Comparison of ENCODE assay signal across 10 cellular contexts in the genomic region with DNA sequence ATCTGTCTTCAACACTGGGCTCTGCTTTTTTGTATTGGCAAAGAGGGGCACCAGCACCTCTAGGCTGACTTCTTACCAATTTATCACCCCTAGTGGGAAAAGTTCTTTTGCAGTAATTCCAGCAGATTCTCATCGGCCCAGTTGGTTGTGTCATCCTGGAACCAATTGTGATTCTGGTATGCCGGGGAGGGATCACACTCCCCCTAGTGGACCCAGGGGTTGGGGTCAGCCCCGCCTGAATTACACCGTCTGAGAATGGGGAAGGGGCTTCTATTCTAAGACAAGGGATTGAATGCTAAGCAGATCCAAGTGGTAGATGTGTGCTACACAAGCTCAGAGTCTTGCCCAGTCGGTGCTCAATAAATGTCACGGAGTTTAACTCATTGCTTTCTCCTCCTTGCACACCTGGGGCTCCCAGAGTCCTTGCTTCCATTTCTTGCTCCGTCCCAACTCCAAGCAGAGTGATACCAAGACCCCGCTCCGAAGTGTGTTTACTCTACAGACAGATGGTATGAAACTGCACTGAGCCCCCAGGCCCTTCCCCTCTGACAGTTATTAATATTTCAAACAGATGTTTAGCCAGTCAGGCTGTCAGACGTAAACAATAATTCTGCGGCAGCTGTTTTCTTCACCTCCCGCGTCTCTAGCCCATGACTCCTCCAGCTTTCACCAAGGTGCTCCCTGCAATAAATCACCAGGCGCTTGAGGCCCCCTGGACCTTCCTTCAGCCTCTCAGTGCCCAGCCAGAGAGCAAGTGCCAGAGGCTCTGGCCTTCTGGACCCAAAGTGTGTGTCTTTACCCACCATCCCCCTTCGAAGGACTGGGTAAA.
DNase-seq lines count a peak whose midpoint lies in the region; ATAC-seq and TF ChIP-seq lines count a peak whose summit lies in the region.
"Had no signal": no experiment of that assay in that cellular context is flagged by ENCODE, and none has a peak within 500 bp of the region (broad histone marks: within the 10 kb centered on the region; RNA-seq: fewer than 3 reads in every experiment).

No MANE protein-coding gene starts in this region.

- TF ChIP-seq CTCF in SK-N-SH (IDR thresholded peaks at IDR 0.05) = peak; percentile 45
- peak; percentile 49 for TF ChIP-seq CTCF in OCI-LY3 (IDR thresholded peaks at IDR 0.05; ENCODE audit: low read depth, low read length)
- TF ChIP-seq CTCF in fibroblast of the aortic adventitia (IDR thresholded peaks at IDR 0.05; ENCODE audit: insufficient read depth, low read length) = peak; percentile 42
- TF ChIP-seq CTCF in transverse colon (IDR thresholded peaks at IDR 0.05) = peak in 3 of 5 experiments; percentile 22 to 26 (median 23)

- H3K9ac ChIP-seq in SK-N-SH = no peak overlapping the region
- H3K9ac ChIP-seq in OCI-LY3 (ENCODE audit: low read length) = no peak overlapping the region

- peak; percentile 37 for TF ChIP-seq RAD21 in SK-N-SH (IDR thresholded peaks at IDR 0.05; ENCODE audit: low read length)

- no peaks in the 10 kb centered on the region for H3K9me2 ChIP-seq in SK-N-SH

- CTCF ChIA-PET in SK-N-SH (lab: Yijun Ruan, JAX) = interaction anchor here (1.0 to 4.7 kb wide), 12 partner anchors 10 to 328 kb away, joined by 3 to 24 read pairs (median 4); partner anchors contain the start of gene CDH23

- H3K4me3 ChIP-seq in SK-N-SH (ENCODE audit: low read depth in 2 of 2, low read length in 1 of 2) (no peak overlapping the region), OCI-LY3 (ENCODE audit: low read length) (no peak overlapping the region), fibroblast of the aortic adventitia (ENCODE audit: low read depth, low read length) (no peak overlapping the region), transverse colon (no peak overlapping the region)

- H3K27me3 ChIP-seq in SK-N-SH (ENCODE audit: insufficient read depth) (no peaks in the 10 kb centered on the region; the same call in none of the 2 replicates), OCI-LY3 (ENCODE audit: low read depth, low read length) (peaks cover 6% of the 10 kb centered on the region; the same call in 1 of the 2 replicates), transverse colon (no peaks in the 10 kb centered on the region)

- ATAC-seq in SK-N-SH treated with all-trans-retinoic acid at 6 μM for 48 hours (no peak), GM19328 (IDR thresholded peaks at IDR 0.05; ENCODE audit: unreplicated experiment) (no peak)

- no peaks in the 10 kb centered on the region for H3F3A ChIP-seq in SK-N-SH (replicated peaks; ENCODE audit: insufficient read depth)

- peak; percentile 71 for DNase-seq in SK-N-SH
- peak; percentile 7 for DNase-seq in fibroblast of the aortic adventitia (ENCODE audit: low read depth)
- no peak for DNase-seq in transverse colon
- DNase-seq in hepatic stellate cell (ENCODE audit: low spot score) = no peak
- DNase-seq in islet precursor cell = no peak
- DNase-seq: effector CD8-positive, alpha-beta T cell; NK-92 treated with Interleukin-12 subunit alpha and Interleukin-12 subunit beta, amount 100 ng/mL, for 24 hours had no signal

- H3K4me1 ChIP-seq in SK-N-SH (ENCODE audit: control insufficient read depth in 1 of 2, insufficient read depth in 2 of 2, low read depth in 1 of 2, low read length in 1 of 2) = peaks cover 0 to 20% of the 10 kb centered on the region in 2 experiments; a peak in 1 of 4 replicates
- peaks cover 50% of the 10 kb centered on the region for H3K4me1 ChIP-seq in OCI-LY3 (ENCODE audit: low read length)
- peaks cover 0 to 20% (median 8%) of the 10 kb centered on the region in 4 donors for H3K4me1 ChIP-seq in transverse colon

- in situ Hi-C loops in transverse colon (cut with MboI; ENCODE audit: low pct_ligation_motif_present in 1 of 4, low pct_unique_long_range_greater_than_20kb in 1 of 4, low sequenced_read_pairs in 3 of 4) = no loop called here

- TF ChIP-seq POLR2A in transverse colon (IDR thresholded peaks at IDR 0.05) = no peak

- no peak overlapping the region for H3K27ac ChIP-seq in SK-N-SH (ENCODE audit: low read depth in 2 of 2, low read length in 1 of 2)
- no peak overlapping the region for H3K27ac ChIP-seq in OCI-LY3 (ENCODE audit: low read length)
- no peak overlapping the region for H3K27ac ChIP-seq in transverse colon

- TF ChIP-seq EP300 in SK-N-SH (IDR thresholded peaks at IDR 0.05; ENCODE audit: borderline replicate concordance in 1 of 2, low read depth in 1 of 2, low read length in 1 of 2) (no peak), transverse colon (IDR thresholded peaks at IDR 0.05; ENCODE audit: low read depth) (no peak)

- intact Hi-C loops in transverse colon (cut with DNase I; ENCODE audit: low total_unique reads) = no loop called here

- H3K9me3 ChIP-seq in SK-N-SH = no peaks in the 10 kb centered on the region
- H3K9me3 ChIP-seq in OCI-LY3 (ENCODE audit: insufficient read depth, low read length) = no peaks in the 10 kb centered on the region
- no peaks in the 10 kb centered on the region for H3K9me3 ChIP-seq in transverse colon

- 54% methylated on average over 14 of the region's 15 CpGs for WGBS in SK-N-SH (ENCODE audit: low lambda C conversion rate)
- WGBS in transverse colon (ENCODE audit: low coverage in 1 of 2), 2 donors = 56 to 83% methylated on average over 2 to 15 of the region's 15 CpGs

- POLR2A ChIA-PET in SK-N-SH (lab: Yijun Ruan, JAX) = no interaction called here

- H4K20me1 ChIP-seq in SK-N-SH (ENCODE audit: insufficient read depth) (no peaks in the 10 kb centered on the region), OCI-LY3 (ENCODE audit: insufficient read depth, low read length) (no peaks in the 10 kb centered on the region)

- H2AFZ ChIP-seq in SK-N-SH (ENCODE audit: low read depth) (no peak overlapping the region), OCI-LY3 (ENCODE audit: low read depth, low read length) (no peak overlapping the region)

- H3K36me3 ChIP-seq in SK-N-SH (replicated peaks in 1 of 2; ENCODE audit: control insufficient read depth in 1 of 2, insufficient read depth in 2 of 2, low read length in 1 of 2) (no peaks in the 10 kb centered on the region), OCI-LY3 (replicated peaks; ENCODE audit: low read depth, low read length) (no peaks in the 10 kb centered on the region), transverse colon (no peaks in the 10 kb centered on the region)

- H3K4me2 ChIP-seq in SK-N-SH (no peak overlapping the region), OCI-LY3 (ENCODE audit: low read length) (no peak overlapping the region)

- no peaks in the 10 kb centered on the region for H3K79me2 ChIP-seq in SK-N-SH (ENCODE audit: insufficient read depth)
- H3K79me2 ChIP-seq in OCI-LY3 (ENCODE audit: low read length) = no peaks in the 10 kb centered on the region

TF ChIP-seq in SK-N-SH, 30 proteins besides CTCF, POLR2A, EP300 and RAD21 (continues in another document):
- TF ChIP-seq, protein P1, sequence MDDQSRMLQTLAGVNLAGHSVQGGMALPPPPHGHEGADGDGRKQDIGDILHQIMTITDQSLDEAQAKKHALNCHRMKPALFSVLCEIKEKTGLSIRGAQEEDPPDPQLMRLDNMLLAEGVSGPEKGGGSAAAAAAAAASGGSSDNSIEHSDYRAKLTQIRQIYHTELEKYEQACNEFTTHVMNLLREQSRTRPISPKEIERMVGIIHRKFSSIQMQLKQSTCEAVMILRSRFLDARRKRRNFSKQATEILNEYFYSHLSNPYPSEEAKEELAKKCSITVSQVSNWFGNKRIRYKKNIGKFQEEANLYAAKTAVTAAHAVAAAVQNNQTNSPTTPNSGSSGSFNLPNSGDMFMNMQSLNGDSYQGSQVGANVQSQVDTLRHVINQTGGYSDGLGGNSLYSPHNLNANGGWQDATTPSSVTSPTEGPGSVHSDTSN (IDR thresholded peaks at IDR 0.05) = no peak
- TF ChIP-seq MAX (IDR thresholded peaks at IDR 0.05; ENCODE audit: low read depth) = no peak

TF ChIP-seq in SK-N-SH treated with all-trans-retinoic acid at 6 μM for 48 hours, 23 proteins besides CTCF, POLR2A, EP300 and RAD21:
- TF ChIP-seq, protein P2, sequence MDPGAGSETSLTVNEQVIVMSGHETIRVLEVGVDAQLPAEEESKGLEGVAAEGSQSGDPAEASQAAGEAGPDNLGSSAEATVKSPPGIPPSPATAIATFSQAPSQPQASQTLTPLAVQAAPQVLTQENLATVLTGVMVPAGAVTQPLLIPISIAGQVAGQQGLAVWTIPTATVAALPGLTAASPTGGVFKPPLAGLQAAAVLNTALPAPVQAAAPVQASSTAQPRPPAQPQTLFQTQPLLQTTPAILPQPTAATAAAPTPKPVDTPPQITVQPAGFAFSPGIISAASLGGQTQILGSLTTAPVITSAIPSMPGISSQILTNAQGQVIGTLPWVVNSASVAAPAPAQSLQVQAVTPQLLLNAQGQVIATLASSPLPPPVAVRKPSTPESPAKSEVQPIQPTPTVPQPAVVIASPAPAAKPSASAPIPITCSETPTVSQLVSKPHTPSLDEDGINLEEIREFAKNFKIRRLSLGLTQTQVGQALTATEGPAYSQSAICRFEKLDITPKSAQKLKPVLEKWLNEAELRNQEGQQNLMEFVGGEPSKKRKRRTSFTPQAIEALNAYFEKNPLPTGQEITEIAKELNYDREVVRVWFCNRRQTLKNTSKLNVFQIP (CRISPR knock-in tag; IDR thresholded peaks at IDR 0.05; ENCODE audit: borderline replicate concordance, low read depth) = no peak
- no peak for TF ChIP-seq ZNF8 (CRISPR knock-in tag; IDR thresholded peaks at IDR 0.05)
- no peak for TF ChIP-seq RARB (CRISPR knock-in tag; IDR thresholded peaks at IDR 0.05)
- TF ChIP-seq BACH2 (CRISPR knock-in tag; IDR thresholded peaks at IDR 0.05; ENCODE audit: borderline replicate concordance) = no peak
- TF ChIP-seq PPARA (CRISPR knock-in tag; IDR thresholded peaks at IDR 0.05; ENCODE audit: borderline replicate concordance) = no peak
- no peak for TF ChIP-seq GLIS3 (CRISPR knock-in tag; IDR thresholded peaks at IDR 0.05)
- no peak for TF ChIP-seq SNAI2 (CRISPR knock-in tag; IDR thresholded peaks at IDR 0.05)
- no peak for TF ChIP-seq TOX (CRISPR knock-in tag; IDR thresholded peaks at IDR 0.05; ENCODE audit: borderline replicate concordance)
- TF ChIP-seq TCF4 (CRISPR knock-in tag; IDR thresholded peaks at IDR 0.05; ENCODE audit: borderline replicate concordance) = no peak
- TF ChIP-seq ZNF565 (CRISPR knock-in tag; conservative IDR thresholded peaks at IDR 0.05; ENCODE audit: low read depth) = no peak
- TF ChIP-seq ISL1 (CRISPR knock-in tag; IDR thresholded peaks at IDR 0.05) = no peak
- TF ChIP-seq ZFP30 (CRISPR knock-in tag; IDR thresholded peaks at IDR 0.05) = no peak
TF ChIP-seq in SK-N-SH treated with all-trans-retinoic acid at 6 μM for 48 hours: peak in this region for 0.

Comparison
In these comparisons a context has a peak if more than half of its experiments do, and no peak if none do; other contexts are left out.
1. DNase-seq: peak in SK-N-SH (single experiment) and fibroblast of the aortic adventitia (single experiment); none in transverse colon (single experiment), hepatic stellate cell (single experiment) and islet precursor cell (single experiment).
2. Peak in every context shown above with its lines, with median percentiles within 50 percentile points of each other: CTCF ChIP-seq.